2 cellular contexts compared by ENCODE assay signal in genomic region chr22:45198463-45198795, GRCh38.
TF ChIP-seq lines count a peak whose summit lies in the region.

No MANE protein-coding gene starts in this region.

TF ChIP-seq in GM23338, 12 proteins besides CTCF, POLR2A, EP300 and RAD21:
- TF ChIP-seq ZNF331 (CRISPR knock-in tag; IDR thresholded peaks at IDR 0.05; ENCODE audit: low read depth): no peak
- TF ChIP-seq, protein P1, sequence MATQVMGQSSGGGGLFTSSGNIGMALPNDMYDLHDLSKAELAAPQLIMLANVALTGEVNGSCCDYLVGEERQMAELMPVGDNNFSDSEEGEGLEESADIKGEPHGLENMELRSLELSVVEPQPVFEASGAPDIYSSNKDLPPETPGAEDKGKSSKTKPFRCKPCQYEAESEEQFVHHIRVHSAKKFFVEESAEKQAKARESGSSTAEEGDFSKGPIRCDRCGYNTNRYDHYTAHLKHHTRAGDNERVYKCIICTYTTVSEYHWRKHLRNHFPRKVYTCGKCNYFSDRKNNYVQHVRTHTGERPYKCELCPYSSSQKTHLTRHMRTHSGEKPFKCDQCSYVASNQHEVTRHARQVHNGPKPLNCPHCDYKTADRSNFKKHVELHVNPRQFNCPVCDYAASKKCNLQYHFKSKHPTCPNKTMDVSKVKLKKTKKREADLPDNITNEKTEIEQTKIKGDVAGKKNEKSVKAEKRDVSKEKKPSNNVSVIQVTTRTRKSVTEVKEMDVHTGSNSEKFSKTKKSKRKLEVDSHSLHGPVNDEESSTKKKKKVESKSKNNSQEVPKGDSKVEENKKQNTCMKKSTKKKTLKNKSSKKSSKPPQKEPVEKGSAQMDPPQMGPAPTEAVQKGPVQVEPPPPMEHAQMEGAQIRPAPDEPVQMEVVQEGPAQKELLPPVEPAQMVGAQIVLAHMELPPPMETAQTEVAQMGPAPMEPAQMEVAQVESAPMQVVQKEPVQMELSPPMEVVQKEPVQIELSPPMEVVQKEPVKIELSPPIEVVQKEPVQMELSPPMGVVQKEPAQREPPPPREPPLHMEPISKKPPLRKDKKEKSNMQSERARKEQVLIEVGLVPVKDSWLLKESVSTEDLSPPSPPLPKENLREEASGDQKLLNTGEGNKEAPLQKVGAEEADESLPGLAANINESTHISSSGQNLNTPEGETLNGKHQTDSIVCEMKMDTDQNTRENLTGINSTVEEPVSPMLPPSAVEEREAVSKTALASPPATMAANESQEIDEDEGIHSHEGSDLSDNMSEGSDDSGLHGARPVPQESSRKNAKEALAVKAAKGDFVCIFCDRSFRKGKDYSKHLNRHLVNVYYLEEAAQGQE (IDR thresholded peaks at IDR 0.05; ENCODE audit: unreplicated experiment): no peak
- no peak for TF ChIP-seq NANOG (IDR thresholded peaks at IDR 0.05; ENCODE audit: borderline replicate concordance)
- TF ChIP-seq, protein P2, sequence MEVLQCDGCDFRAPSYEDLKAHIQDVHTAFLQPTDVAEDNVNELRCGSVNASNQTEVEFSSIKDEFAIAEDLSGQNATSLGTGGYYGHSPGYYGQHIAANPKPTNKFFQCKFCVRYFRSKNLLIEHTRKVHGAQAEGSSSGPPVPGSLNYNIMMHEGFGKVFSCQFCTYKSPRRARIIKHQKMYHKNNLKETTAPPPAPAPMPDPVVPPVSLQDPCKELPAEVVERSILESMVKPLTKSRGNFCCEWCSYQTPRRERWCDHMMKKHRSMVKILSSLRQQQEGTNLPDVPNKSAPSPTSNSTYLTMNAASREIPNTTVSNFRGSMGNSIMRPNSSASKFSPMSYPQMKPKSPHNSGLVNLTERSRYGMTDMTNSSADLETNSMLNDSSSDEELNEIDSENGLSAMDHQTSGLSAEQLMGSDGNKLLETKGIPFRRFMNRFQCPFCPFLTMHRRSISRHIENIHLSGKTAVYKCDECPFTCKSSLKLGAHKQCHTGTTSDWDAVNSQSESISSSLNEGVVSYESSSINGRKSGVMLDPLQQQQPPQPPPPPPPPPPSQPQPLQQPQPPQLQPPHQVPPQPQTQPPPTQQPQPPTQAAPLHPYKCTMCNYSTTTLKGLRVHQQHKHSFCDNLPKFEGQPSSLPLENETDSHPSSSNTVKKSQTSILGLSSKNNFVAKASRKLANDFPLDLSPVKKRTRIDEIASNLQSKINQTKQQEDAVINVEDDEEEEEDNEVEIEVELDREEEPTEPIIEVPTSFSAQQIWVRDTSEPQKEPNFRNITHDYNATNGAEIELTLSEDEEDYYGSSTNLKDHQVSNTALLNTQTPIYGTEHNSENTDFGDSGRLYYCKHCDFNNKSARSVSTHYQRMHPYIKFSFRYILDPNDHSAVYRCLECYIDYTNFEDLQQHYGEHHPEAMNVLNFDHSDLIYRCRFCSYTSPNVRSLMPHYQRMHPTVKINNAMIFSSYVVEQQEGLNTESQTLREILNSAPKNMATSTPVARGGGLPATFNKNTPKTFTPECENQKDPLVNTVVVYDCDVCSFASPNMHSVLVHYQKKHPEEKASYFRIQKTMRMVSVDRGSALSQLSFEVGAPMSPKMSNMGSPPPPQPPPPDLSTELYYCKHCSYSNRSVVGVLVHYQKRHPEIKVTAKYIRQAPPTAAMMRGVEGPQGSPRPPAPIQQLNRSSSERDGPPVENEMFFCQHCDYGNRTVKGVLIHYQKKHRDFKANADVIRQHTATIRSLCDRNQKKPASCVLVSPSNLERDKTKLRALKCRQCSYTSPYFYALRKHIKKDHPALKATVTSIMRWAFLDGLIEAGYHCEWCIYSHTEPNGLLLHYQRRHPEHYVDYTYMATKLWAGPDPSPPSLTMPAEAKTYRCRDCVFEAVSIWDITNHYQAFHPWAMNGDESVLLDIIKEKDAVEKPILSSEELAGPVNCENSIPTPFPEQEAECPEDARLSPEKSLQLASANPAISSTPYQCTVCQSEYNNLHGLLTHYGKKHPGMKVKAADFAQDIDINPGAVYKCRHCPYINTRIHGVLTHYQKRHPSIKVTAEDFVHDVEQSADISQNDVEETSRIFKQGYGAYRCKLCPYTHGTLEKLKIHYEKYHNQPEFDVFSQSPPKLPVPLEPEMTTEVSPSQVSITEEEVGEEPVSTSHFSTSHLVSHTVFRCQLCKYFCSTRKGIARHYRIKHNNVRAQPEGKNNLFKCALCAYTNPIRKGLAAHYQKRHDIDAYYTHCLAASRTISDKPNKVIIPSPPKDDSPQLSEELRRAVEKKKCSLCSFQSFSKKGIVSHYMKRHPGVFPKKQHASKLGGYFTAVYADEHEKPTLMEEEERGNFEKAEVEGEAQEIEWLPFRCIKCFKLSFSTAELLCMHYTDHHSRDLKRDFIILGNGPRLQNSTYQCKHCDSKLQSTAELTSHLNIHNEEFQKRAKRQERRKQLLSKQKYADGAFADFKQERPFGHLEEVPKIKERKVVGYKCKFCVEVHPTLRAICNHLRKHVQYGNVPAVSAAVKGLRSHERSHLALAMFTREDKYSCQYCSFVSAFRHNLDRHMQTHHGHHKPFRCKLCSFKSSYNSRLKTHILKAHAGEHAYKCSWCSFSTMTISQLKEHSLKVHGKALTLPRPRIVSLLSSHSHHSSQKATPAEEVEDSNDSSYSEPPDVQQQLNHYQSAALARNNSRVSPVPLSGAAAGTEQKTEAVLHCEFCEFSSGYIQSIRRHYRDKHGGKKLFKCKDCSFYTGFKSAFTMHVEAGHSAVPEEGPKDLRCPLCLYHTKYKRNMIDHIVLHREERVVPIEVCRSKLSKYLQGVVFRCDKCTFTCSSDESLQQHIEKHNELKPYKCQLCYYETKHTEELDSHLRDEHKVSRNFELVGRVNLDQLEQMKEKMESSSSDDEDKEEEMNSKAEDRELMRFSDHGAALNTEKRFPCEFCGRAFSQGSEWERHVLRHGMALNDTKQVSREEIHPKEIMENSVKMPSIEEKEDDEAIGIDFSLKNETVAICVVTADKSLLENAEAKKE (CRISPR knock-in tag; IDR thresholded peaks at IDR 0.05): no peak
- TF ChIP-seq EZH2phosphoT487 (IDR thresholded peaks at IDR 0.05; ENCODE audit: unreplicated experiment): no peak
- TF ChIP-seq JUNB (IDR thresholded peaks at IDR 0.05; ENCODE audit: unreplicated experiment): no peak
- no peak for TF ChIP-seq POLR2AphosphoS5 (IDR thresholded peaks at IDR 0.05; ENCODE audit: low read depth)

TF ChIP-seq in H1, 55 proteins besides CTCF, POLR2A, EP300 and RAD21:
- TF ChIP-seq RBBP5 (IDR thresholded peaks at IDR 0.05; ENCODE audit: borderline replicate concordance, low read depth, low read length) (no peak), HDAC6 (IDR thresholded peaks at IDR 0.05; ENCODE audit: low read depth, low read length) (no peak), CBX8 (IDR thresholded peaks at IDR 0.05; ENCODE audit: borderline replicate concordance, low read depth, low read length) (no peak), PHF8 (conservative IDR thresholded peaks at IDR 0.05; ENCODE audit: low read depth, low read length) (no peak), GABPA (IDR thresholded peaks at IDR 0.05; ENCODE audit: borderline replicate concordance, insufficient read depth, low read length) (no peak)
